ENCODE assay signal across 9 cellular contexts in the genomic region with DNA sequence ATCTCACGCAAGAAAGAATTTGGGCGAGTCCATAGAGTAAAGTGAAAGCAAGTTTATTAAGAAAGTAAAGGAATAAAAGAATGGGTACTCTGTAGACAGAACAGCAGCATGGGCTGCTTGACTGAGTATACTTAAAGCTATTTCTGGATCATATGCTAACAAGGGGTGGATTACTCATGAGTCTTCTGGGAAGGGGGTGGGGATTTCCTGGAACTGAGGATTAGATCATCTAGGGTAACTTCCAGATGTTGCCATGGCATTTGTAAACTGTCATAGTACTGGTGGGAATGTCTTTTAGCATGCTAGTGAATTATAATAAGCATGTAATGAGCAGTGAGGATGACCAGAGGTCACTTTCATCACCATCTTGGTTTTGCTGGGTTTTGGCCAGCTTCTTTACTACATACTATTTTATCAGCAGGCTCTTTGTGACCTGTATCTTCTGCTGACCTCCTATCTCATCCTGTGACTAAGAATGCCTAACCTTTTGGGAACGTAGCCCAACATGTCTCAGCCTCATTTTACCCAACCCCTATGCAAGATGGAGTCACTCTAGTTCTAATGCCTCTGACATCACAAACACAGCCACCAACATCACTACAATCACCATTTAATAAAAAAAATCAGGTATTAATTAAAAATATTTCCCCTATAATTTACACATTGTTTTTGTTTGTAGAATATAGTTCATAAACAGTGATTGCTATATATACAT.
A peak's percentile ranks its signal among the peaks of the same experiment; 100 is the strongest.
DNase-seq lines count a peak whose midpoint lies in the region; ATAC-seq and TF ChIP-seq lines count a peak whose summit lies in the region.
"Had no signal": no experiment of that assay in that cellular context is flagged by ENCODE, and none has a peak within 500 bp of the region (broad histone marks: within the 10 kb centered on the region; RNA-seq: fewer than 3 reads in every experiment).

No MANE protein-coding gene starts in this region.

- no peaks in the 10 kb centered on the region for H3K27me3 ChIP-seq in muscle layer of duodenum (ENCODE audit: low read depth, low read length)

- no peaks in the 10 kb centered on the region for H3K27me3 Mint-ChIP-seq in activated T-helper 2 cell treated with anti-CD3 and anti-CD28 coated beads, Interferon-gamma antibody, Interleukin-2, Interleukin-4, amounts not matched to agents 10 μg/mL and 5 μg/mL and 100 μg/mL, durations not matched to agents 14 hours and 24 hours and 36 hours (ENCODE audit: low read depth)

- H3K4me1 ChIP-seq in muscle layer of duodenum (ENCODE audit: control insufficient read depth in 1 of 2, insufficient read depth in 2 of 2, low read length in 2 of 2) = no peaks in the 10 kb centered on the region

- H3K4me3 Mint-ChIP-seq in activated T-helper 2 cell treated with anti-CD3 and anti-CD28 coated beads, Interferon-gamma antibody, Interleukin-2, Interleukin-4, amounts not matched to agents 10 μg/mL and 5 μg/mL and 100 μg/mL, durations not matched to agents 14 hours and 24 hours and 36 hours (ENCODE audit: low read depth) = no peak overlapping the region

- no peaks in the 10 kb centered on the region for H3K36me3 Mint-ChIP-seq in activated T-helper 2 cell treated with anti-CD3 and anti-CD28 coated beads, Interferon-gamma antibody, Interleukin-2, Interleukin-4, amounts not matched to agents 10 μg/mL and 5 μg/mL and 100 μg/mL, durations not matched to agents 14 hours and 24 hours and 36 hours (ENCODE audit: low read depth)

- H3K9me3 Mint-ChIP-seq in activated T-helper 2 cell treated with anti-CD3 and anti-CD28 coated beads, Interferon-gamma antibody, Interleukin-2, Interleukin-4, amounts not matched to agents 10 μg/mL and 5 μg/mL and 100 μg/mL, durations not matched to agents 14 hours and 24 hours and 36 hours = no peaks in the 10 kb centered on the region

- H3K4me3 ChIP-seq in choroid plexus epithelial cell (ENCODE audit: low read depth, low read length) (no peak overlapping the region), muscle layer of duodenum (ENCODE audit: low read depth in 1 of 2, low read length in 2 of 2) (no peak overlapping the region)

- DNase-seq in AG08395 (ENCODE audit: low spot score) = peak; percentile 83
- DNase-seq in HT-29 (ENCODE audit: low spot score) = peak; percentile 6
- peak; percentile 68 for DNase-seq in choroid plexus epithelial cell (ENCODE audit: low read depth)
- DNase-seq in NCI-H524 treated with DMSO at 0.1 percent for 48 hours (lab: John Stamatoyannopoulos, UW) = no peak
- no peak for DNase-seq in activated T-helper 2 cell treated with anti-CD3 and anti-CD28 coated beads, Interferon-gamma antibody, Interleukin-2, Interleukin-4, amounts not matched to agents 10 μg/mL and 5 μg/mL and 100 μg/mL, durations not matched to agents 14 hours and 24 hours and 36 hours (ENCODE audit: low spot score)

- no peaks in the 10 kb centered on the region for H3K9me3 ChIP-seq in muscle layer of duodenum (ENCODE audit: control insufficient read depth in 1 of 2, low read length in 2 of 2)

- intact Hi-C loops in activated T-helper 2 cell treated with anti-CD3 and anti-CD28 coated beads, Interferon-gamma antibody, Interleukin-2, Interleukin-4, amounts not matched to agents 10 μg/mL and 5 μg/mL and 100 μg/mL, durations not matched to agents 14 hours and 24 hours and 36 hours (cut with micrococcal nuclease) = no loop called here

- H3K27ac Mint-ChIP-seq in activated T-helper 2 cell treated with anti-CD3 and anti-CD28 coated beads, Interferon-gamma antibody, Interleukin-2, Interleukin-4, amounts not matched to agents 10 μg/mL and 5 μg/mL and 100 μg/mL, durations not matched to agents 14 hours and 24 hours and 36 hours = no peak overlapping the region

- no peaks in the 10 kb centered on the region for H3K36me3 ChIP-seq in muscle layer of duodenum (ENCODE audit: control insufficient read depth in 1 of 2, insufficient read depth in 2 of 2, low read length in 2 of 2)

- TF ChIP-seq CTCF in choroid plexus epithelial cell (conservative IDR thresholded peaks at IDR 0.05; ENCODE audit: low read depth, low read length) = no peak

- ATAC-seq in GM21619 (IDR thresholded peaks at IDR 0.05; ENCODE audit: unreplicated experiment) (no peak), HG02571 (IDR thresholded peaks at IDR 0.05; ENCODE audit: unreplicated experiment) (no peak)

- no peaks in the 10 kb centered on the region for H3K4me1 Mint-ChIP-seq in activated T-helper 2 cell treated with anti-CD3 and anti-CD28 coated beads, Interferon-gamma antibody, Interleukin-2, Interleukin-4, amounts not matched to agents 10 μg/mL and 5 μg/mL and 100 μg/mL, durations not matched to agents 14 hours and 24 hours and 36 hours (ENCODE audit: low read depth)

- H3K27ac ChIP-seq in muscle layer of duodenum (ENCODE audit: low read length) = peak overlapping the region; percentile 79
- H3K27ac ChIP-seq: HL-60 had no signal

Comparison
In these comparisons a context has a peak if more than half of its experiments do, and no peak if none do; other contexts are left out.
1. DNase-seq: peak in AG08395 (single experiment), HT-29 (single experiment) and choroid plexus epithelial cell (single experiment); none in NCI-H524 treated with DMSO at 0.1 percent for 48 hours (single experiment) and activated T-helper 2 cell treated with anti-CD3 and anti-CD28 coated beads, Interferon-gamma antibody, Interleukin-2, Interleukin-4, amounts not matched to agents 10 μg/mL and 5 μg/mL and 100 μg/mL, durations not matched to agents 14 hours and 24 hours and 36 hours (single experiment).